ENCODE assay signal across 8 cellular contexts in the genomic region with DNA sequence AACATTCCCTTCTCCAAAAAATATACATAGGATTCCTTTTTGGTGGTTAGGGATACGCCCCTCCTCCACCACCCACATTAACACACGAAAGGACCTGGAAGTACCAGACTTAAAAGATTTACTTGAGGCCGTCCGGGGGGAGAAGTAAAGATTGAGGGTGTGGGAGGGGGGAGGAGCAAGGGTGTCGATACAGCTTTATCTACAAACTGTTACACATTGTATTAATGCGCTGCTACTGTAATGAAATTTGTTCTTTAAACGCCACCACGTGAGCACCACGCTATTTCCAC. TPM values are rescaled to one million over a fixed set of nuclear protein-coding genes. Genes with fewer than 3 reads are reported as not detected.
DNase-seq lines count a peak whose midpoint lies in the region; ATAC-seq and TF ChIP-seq lines count a peak whose summit lies in the region.

No MANE protein-coding gene starts in this region.

- no peak for TF ChIP-seq CTCF in cardiac muscle cell (IDR thresholded peaks at IDR 0.05; ENCODE audit: low read depth, low read length)
- TF ChIP-seq CTCF in parathyroid adenoma (IDR thresholded peaks at IDR 0.05), result no peak

- H3K4me2 ChIP-seq in parathyroid adenoma (ENCODE audit: low read length), result peak overlapping the region; percentile 83

- intact Hi-C loops in cardiac septum (cut with DNase I), result loop anchor here (2.0 to 5.0 kb wide), 2 partner anchors 44 to 83 kb away; a partner anchor contains a TSS

- H3K4me1 ChIP-seq in cardiac muscle cell (ENCODE audit: low read depth), result peaks cover 8% of the 10 kb centered on the region
- H3K4me1 ChIP-seq in parathyroid adenoma, result no peaks in the 10 kb centered on the region

- H3K27ac ChIP-seq in cardiac muscle cell (peak overlapping the region; percentile 81), SK-N-MC (peak overlapping the region; percentile 88), parathyroid adenoma (no peak overlapping the region)

- peaks cover 22% of the 10 kb centered on the region for H3K36me3 ChIP-seq in cardiac muscle cell
- H3K36me3 ChIP-seq in SK-N-MC (ENCODE audit: insufficient read depth, low read length), result peaks cover 40% of the 10 kb centered on the region
- H3K36me3 ChIP-seq in parathyroid adenoma (ENCODE audit: control insufficient read depth, insufficient read depth, low read length), result no peaks in the 10 kb centered on the region

- H3K4me3 ChIP-seq in cardiac muscle cell, result peak overlapping the region; percentile 69
- peak overlapping the region; percentile 100 for H3K4me3 ChIP-seq in SK-N-MC
- peak overlapping the region; percentile 91 for H3K4me3 ChIP-seq in parathyroid adenoma (ENCODE audit: low read depth, low read length)

- peak overlapping the region; percentile 83 for H2AFZ ChIP-seq in parathyroid adenoma

- H3K9me3 ChIP-seq in cardiac muscle cell (ENCODE audit: low read depth) (no peaks in the 10 kb centered on the region), SK-N-MC (ENCODE audit: low read depth, low read length) (0 out of 2 replicates have a peak, but pooled peaks cover under 1% of the 10 kb centered on the region), parathyroid adenoma (ENCODE audit: control insufficient read depth, low read length) (no peaks in the 10 kb centered on the region)

- peak; percentile 14 for ATAC-seq in esophagus mucosa
- no peak for ATAC-seq in GM21576 (IDR thresholded peaks at IDR 0.05; ENCODE audit: unreplicated experiment)

- peaks cover 8% of the 10 kb centered on the region for H3K79me2 ChIP-seq in parathyroid adenoma

- DNase-seq in cardiac muscle cell (ENCODE audit: low read depth in 1 of 2, low spot score in 1 of 2), result peak in 1 of 2 donors; percentile 11
- DNase-seq in cardiac septum (ENCODE audit: low spot score), result no peak
- no peak for DNase-seq in SK-N-MC (ENCODE audit: low read depth, low spot score)
- no peak for DNase-seq in NCI-H1105 (lab: John Stamatoyannopoulos, UW)
- DNase-seq in SHP77 (lab: John Stamatoyannopoulos, UW), result no peak

- H3K27me3 ChIP-seq in cardiac muscle cell, result no peaks in the 10 kb centered on the region
- H3K27me3 ChIP-seq in parathyroid adenoma (ENCODE audit: control insufficient read depth, insufficient read depth, low read length), result no peaks in the 10 kb centered on the region

- H3K9ac ChIP-seq in SK-N-MC (ENCODE audit: insufficient read length), result peak overlapping the region; percentile 99
- peak overlapping the region; percentile 4 for H3K9ac ChIP-seq in parathyroid adenoma

RNA-seq across cellular contexts. Expression of a gene that starts 0.5 kb away (rescaled TPM):
- total RNA-seq in cardiac muscle cell (8.3 and 9.5 TPM in 2 replicates), cardiac septum (4.6 TPM), esophagus mucosa (11.3 TPM)
- 10.8 and 13.8 TPM in 2 replicates for polyA plus RNA-seq in cardiac muscle cell

RNA-seq across cellular contexts. Expression of a gene that starts 0.7 kb away (rescaled TPM):
- total RNA-seq in cardiac muscle cell (22.8 and 42.8 TPM in 2 replicates), cardiac septum (38.4 TPM), esophagus mucosa (42.3 TPM)
- polyA plus RNA-seq in cardiac muscle cell, result 39.0 and 39.2 TPM in 2 replicates

RNA-seq across cellular contexts. Expression of a gene that starts 38.1 kb away (rescaled TPM):
- total RNA-seq in cardiac muscle cell, result 6.8 and 93.3 TPM in 2 replicates
- 13.4 and 134 TPM in 2 replicates for polyA plus RNA-seq in cardiac muscle cell
- total RNA-seq in cardiac septum, result 0.54 TPM
- total RNA-seq in esophagus mucosa, result 29.9 TPM

RNA-seq across cellular contexts. Expression of a gene that starts 44.5 kb away (rescaled TPM):
- total RNA-seq in cardiac muscle cell (108 and 192 TPM in 2 replicates), cardiac septum (277 TPM), esophagus mucosa (79.5 TPM)
- 369 and 431 TPM in 2 replicates for polyA plus RNA-seq in cardiac muscle cell
